Comparison of ENCODE assay signal across 14 cellular contexts in the genomic region with DNA sequence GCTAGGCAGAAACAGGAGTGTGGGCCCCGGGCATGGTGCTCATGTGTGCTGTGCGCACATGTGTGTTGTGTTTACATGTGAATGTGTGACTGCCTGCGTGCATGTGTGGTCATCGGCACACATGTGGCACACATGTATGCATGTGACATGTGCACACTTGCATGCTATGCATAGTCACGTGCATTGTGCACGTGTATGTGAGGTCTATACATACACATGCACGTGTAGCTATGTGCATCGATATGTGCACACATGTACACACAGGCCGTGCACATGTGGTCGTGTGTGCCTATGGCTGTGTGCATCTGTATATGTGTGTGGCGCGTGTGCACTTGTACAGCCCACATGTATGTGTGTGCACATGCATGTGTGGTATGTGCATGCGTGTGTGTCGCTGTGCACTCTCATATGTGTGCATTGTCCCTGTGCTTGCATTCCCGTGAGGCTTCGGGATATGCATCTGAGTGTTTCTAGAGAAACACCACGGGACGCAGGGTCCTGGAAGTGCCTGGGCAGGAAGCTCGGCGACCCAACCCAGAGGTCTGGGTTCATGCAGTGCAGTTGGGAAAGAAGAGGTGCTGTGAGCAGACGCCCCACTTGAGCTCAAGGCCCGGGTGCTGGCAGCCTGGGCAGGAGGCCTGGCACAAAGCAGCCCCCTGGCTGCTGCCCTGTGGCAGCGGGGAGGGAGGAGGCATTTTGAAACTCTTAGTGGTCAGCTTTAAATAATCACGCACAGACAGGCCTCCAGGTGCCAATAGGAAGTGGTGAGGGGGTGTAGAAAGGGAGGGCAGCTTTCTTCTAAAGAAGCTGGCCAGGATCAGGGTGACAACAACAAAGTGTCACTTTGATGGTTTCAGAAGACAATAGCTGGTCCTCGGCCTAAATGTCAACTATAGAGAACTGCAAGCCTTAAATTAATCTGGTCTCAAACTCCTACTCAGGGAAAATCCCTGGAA.
DNase-seq lines count a peak whose midpoint lies in the region; ATAC-seq and TF ChIP-seq lines count a peak whose summit lies in the region.
"Had no signal": no experiment of that assay in that cellular context is flagged by ENCODE, and none has a peak within 500 bp of the region (broad histone marks: within the 10 kb centered on the region; RNA-seq: fewer than 3 reads in every experiment).

No MANE protein-coding gene starts in this region.

- TF ChIP-seq CTCF in CD4-positive, alpha-beta T cell (IDR thresholded peaks at IDR 0.05), result no peak
- no peak for TF ChIP-seq CTCF in coronary artery (IDR thresholded peaks at IDR 0.05)
- TF ChIP-seq CTCF in mammary epithelial cell (conservative IDR thresholded peaks at IDR 0.05 in 1 of 2, IDR thresholded peaks at IDR 0.05 in 1 of 2; ENCODE audit: extremely low read depth in 1 of 2, insufficient read depth in 1 of 2, low read depth in 1 of 2, low read length in 2 of 2), result no peak

- H3K4me2 ChIP-seq in mammary epithelial cell (ENCODE audit: insufficient read depth, low read depth, low read length), result no peak overlapping the region

- no peaks in the 10 kb centered on the region for H3K27me3 Mint-ChIP-seq in CD4-positive, alpha-beta T cell

- no peaks in the 10 kb centered on the region for H3K4me1 ChIP-seq in mammary epithelial cell (ENCODE audit: insufficient read depth, low read length)
- H3K4me1 ChIP-seq: adrenal gland, heart left ventricle had no signal

- H3K9me3 ChIP-seq in CD4-positive, alpha-beta T cell (ENCODE audit: control insufficient read depth, low read length), result no peaks in the 10 kb centered on the region
- H3K9me3 ChIP-seq in mammary epithelial cell (replicated peaks; ENCODE audit: insufficient read depth, low read length), result peaks cover 18% of the 10 kb centered on the region
- H3K9me3 ChIP-seq: adrenal gland, heart left ventricle had no signal

- H3K27ac ChIP-seq in CD4-positive, alpha-beta T cell (ENCODE audit: low read depth, low read length), result no peak overlapping the region
- H3K27ac ChIP-seq in coronary artery (no peak overlapping the region), mammary epithelial cell (ENCODE audit: insufficient read depth, low read depth, low read length) (no peak overlapping the region)
- H3K27ac ChIP-seq: adrenal gland, heart left ventricle had no signal

- no peak overlapping the region for H3K27ac Mint-ChIP-seq in CD4-positive, alpha-beta T cell
- H3K27ac Mint-ChIP-seq: HFFc6 had no signal

- peak overlapping the region; percentile 64 for H3K4me3 Mint-ChIP-seq in CD4-positive, alpha-beta T cell
- H3K4me3 Mint-ChIP-seq: HFFc6 had no signal

- in situ Hi-C loops in mammary epithelial cell (cut with MboI; ENCODE audit: low sequenced_read_pairs in 2 of 2), result no loop called here

- 64% methylated on average over 18 of the region's 25 CpGs for WGBS in mammary epithelial cell (ENCODE audit: low coverage, missing lambda C conversion rate)

- POLR2A ChIA-PET in CD4-positive, alpha-beta T cell (lab: Charles Lee), result interaction anchor here (1.4 to 3.6 kb wide), 2 partner anchors 21 to 1054 kb away, joined by 6 to 18 read pairs; partner anchors contain the start of gene C10orf143

- H3K36me3 Mint-ChIP-seq in CD4-positive, alpha-beta T cell (ENCODE audit: low read depth), result no peaks in the 10 kb centered on the region

- no peak overlapping the region for H2AFZ ChIP-seq in mammary epithelial cell (ENCODE audit: low read depth, low read length)

- CTCF ChIA-PET in CD4-positive, alpha-beta T cell (lab: Charles Lee), result no interaction called here
- CTCF ChIA-PET in mammary epithelial cell (lab: Charles Lee; ENCODE audit: low non-redundant PET), result interaction anchor here (0.6 kb wide), 1 partner anchor 918 kb away, joined by 3 read pairs; no protein-coding TSS in a partner anchor

- H3K4me3 ChIP-seq in coronary artery (no peak overlapping the region), mammary epithelial cell (replicated peaks in 1 of 3; ENCODE audit: insufficient read depth in 1 of 3, low read depth in 2 of 3, low read length in 3 of 3) (no peak overlapping the region)
- H3K4me3 ChIP-seq: adrenal gland, heart left ventricle had no signal

- dilution Hi-C loops in mammary epithelial cell (cut with HindIII; ENCODE audit: low sequenced_read_pairs), result no loop called here

- H3K27me3 ChIP-seq in CD4-positive, alpha-beta T cell (ENCODE audit: control insufficient read depth, insufficient read depth, low read length), result no peaks in the 10 kb centered on the region
- H3K27me3 ChIP-seq in mammary epithelial cell (ENCODE audit: insufficient read depth, low read length), result no peaks in the 10 kb centered on the region
- H3K27me3 ChIP-seq: adrenal gland, heart left ventricle had no signal

- peaks cover 40% of the 10 kb centered on the region for H3K4me1 Mint-ChIP-seq in CD4-positive, alpha-beta T cell (ENCODE audit: low read depth)

- intact Hi-C loops in CD4-positive, alpha-beta T cell (cut with DNase I, micrococcal nuclease), result no loop called here
- intact Hi-C loops in mammary epithelial cell (cut with micrococcal nuclease), result no loop called here

- H3K9me3 Mint-ChIP-seq in CD4-positive, alpha-beta T cell, result no peaks in the 10 kb centered on the region

- no peaks in the 10 kb centered on the region for H4K20me1 ChIP-seq in mammary epithelial cell (ENCODE audit: insufficient read depth, low read length)

- no peaks in the 10 kb centered on the region for H3K36me3 ChIP-seq in mammary epithelial cell (ENCODE audit: insufficient read depth, low read length)
- H3K36me3 ChIP-seq: adrenal gland, heart left ventricle had no signal

- ATAC-seq in CD4-positive, alpha-beta T cell (ENCODE audit: poor library complexity), result no peak
- ATAC-seq in GM18909 (IDR thresholded peaks at IDR 0.05; ENCODE audit: poor library complexity, unreplicated experiment) (peak; percentile 50), HG03175 (IDR thresholded peaks at IDR 0.05; ENCODE audit: unreplicated experiment) (peak; percentile 42), HG02970 (IDR thresholded peaks at IDR 0.05; ENCODE audit: low FRiP score, unreplicated experiment) (no peak)

- H3K9ac ChIP-seq in mammary epithelial cell (ENCODE audit: insufficient read depth, low read length), result no peak overlapping the region

- no peak for DNase-seq in CD4-positive, alpha-beta T cell
- DNase-seq in coronary artery (ENCODE audit: low spot score) (peak; percentile 49), mammary epithelial cell (no peak), NCI-H446 treated with DMSO at 0.1 percent for 48 hours (lab: John Stamatoyannopoulos, UW) (no peak), SIG-M5 (lab: John Stamatoyannopoulos, UW) (no peak)
- DNase-seq: adrenal gland; DMS79; heart left ventricle; HFFc6; SHP77 treated with DMSO at 0.1 percent for 48 hours; stimulated activated CD4-positive, alpha-beta T cell treated with anti-CD3 and anti-CD28 coated beads, Interleukin-2, amount 100 ng/mL, for 48 hours had no signal

- no TSS peak for BruUV-seq in mammary epithelial cell (replicated peaks; lab: Mats Ljungman, UMichigan)

- H3K79me2 ChIP-seq in mammary epithelial cell (ENCODE audit: insufficient read depth, low read length), result no peaks in the 10 kb centered on the region

Comparison
In these comparisons a context has a peak if more than half of its experiments do, and no peak if none do; other contexts are left out.
1. ATAC-seq: peak in GM18909 (single experiment) and HG03175 (single experiment); none in CD4-positive, alpha-beta T cell (single experiment) and HG02970 (single experiment).